ENCODE assay signal across 14 cellular contexts in the genomic region with DNA sequence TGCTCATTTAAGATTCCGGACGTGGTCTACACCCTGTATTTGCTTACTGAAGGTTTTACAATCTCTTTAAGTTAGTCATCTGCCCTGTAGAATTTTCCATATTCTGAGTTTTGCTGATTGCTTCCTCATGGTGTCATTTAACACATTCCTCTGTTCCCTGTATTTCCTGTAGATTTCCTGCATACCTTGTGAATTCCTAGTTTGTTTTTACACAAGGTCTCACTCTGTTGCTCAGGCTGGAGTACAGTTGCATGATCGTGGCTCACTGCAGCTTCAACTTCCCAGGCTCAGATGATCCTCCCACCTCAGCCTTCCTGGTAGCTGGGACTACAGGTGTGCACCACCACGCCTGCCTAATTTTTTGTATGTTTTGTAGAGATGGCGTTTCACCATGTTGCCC.
DNase-seq lines count a peak whose midpoint lies in the region; ATAC-seq and TF ChIP-seq lines count a peak whose summit lies in the region.
"Had no signal": no experiment of that assay in that cellular context is flagged by ENCODE, and none has a peak within 500 bp of the region (broad histone marks: within the 10 kb centered on the region; RNA-seq: fewer than 3 reads in every experiment).

No MANE protein-coding gene starts in this region.

- DNase-seq in Daoy (ENCODE audit: low read depth) (peak; percentile 46), RKO (ENCODE audit: low spot score) (peak; percentile 26), endothelial cell (ENCODE audit: low spot score) (no peak), HuH-7.5 (ENCODE audit: low spot score) (no peak), HPDE6-E6E7 (ENCODE audit: extremely low spot score) (no peak)
- DNase-seq: activated CD4-positive, alpha-beta T cell treated with anti-CD3 and anti-CD28 coated beads, Interleukin-2, amount 50 U/mL, for 1 hour; heart left ventricle; stimulated activated CD4-positive, alpha-beta T cell treated with anti-CD3 and anti-CD28 coated beads, Interleukin-4, amount 100 ng/mL, for 4 hours; stimulated activated naive CD8-positive, alpha-beta T cell treated with anti-CD3 and anti-CD28 coated beads, Interleukin-15, amount 100 ng/mL, for 72 hours had no signal

- H3K36me3 ChIP-seq in mesodermal cell (ENCODE audit: control insufficient read depth, insufficient read depth, low read length): peaks cover 22% of the 10 kb centered on the region
- H3K36me3 ChIP-seq: heart left ventricle had no signal

- H3K27me3 Mint-ChIP-seq in endothelial cell (ENCODE audit: unreplicated experiment): peaks cover 9% of the 10 kb centered on the region
- H3K27me3 Mint-ChIP-seq: progenitor cell of endocrine pancreas; stimulated activated naive CD8-positive, alpha-beta T cell treated with anti-CD3 and anti-CD28 coated beads, Interleukin-15, amount 100 ng/mL, for 72 hours had no signal

- no peaks in the 10 kb centered on the region for H3K9me3 Mint-ChIP-seq in endothelial cell (ENCODE audit: unreplicated experiment)
- H3K9me3 Mint-ChIP-seq: stimulated activated naive CD8-positive, alpha-beta T cell treated with anti-CD3 and anti-CD28 coated beads, Interleukin-15, amount 100 ng/mL, for 72 hours; T-helper 1 cell treated with Interleukin-12 subunit alpha and Interleukin-12 subunit beta and Interleukin-4 antibody, amounts not matched to agents 30 μg/mL and 1 μg/mL, for 36 hours had no signal

- 92 to 100% methylated on average over 1 to 4 of the region's 5 CpGs for WGBS in mesodermal cell (ENCODE audit: insufficient coverage in 2 of 2), 2 experiments

- no peak for TF ChIP-seq CTCF in endothelial cell (IDR thresholded peaks at IDR 0.05; ENCODE audit: unreplicated experiment)

- peaks cover 21% of the 10 kb centered on the region for H3K4me1 ChIP-seq in mesodermal cell (ENCODE audit: control insufficient read depth, insufficient read depth, low read length, poor library complexity, severe bottlenecking)

- peak overlapping the region; percentile 37 for H3K27ac ChIP-seq in mesodermal cell (ENCODE audit: low read depth, low read length, severe bottlenecking)
- H3K27ac ChIP-seq: heart left ventricle had no signal

- peak overlapping the region; percentile 14 for H3K4me3 Mint-ChIP-seq in endothelial cell (ENCODE audit: unreplicated experiment)
- H3K4me3 Mint-ChIP-seq: stimulated activated naive CD8-positive, alpha-beta T cell treated with anti-CD3 and anti-CD28 coated beads, Interleukin-15, amount 100 ng/mL, for 72 hours; T-helper 1 cell treated with Interleukin-12 subunit alpha and Interleukin-12 subunit beta and Interleukin-4 antibody, amounts not matched to agents 30 μg/mL and 1 μg/mL, for 36 hours had no signal

- peak overlapping the region; percentile 61 for H3K27ac Mint-ChIP-seq in endothelial cell (ENCODE audit: unreplicated experiment)
- H3K27ac Mint-ChIP-seq: progenitor cell of endocrine pancreas; stimulated activated naive CD8-positive, alpha-beta T cell treated with anti-CD3 and anti-CD28 coated beads, Interleukin-15, amount 100 ng/mL, for 72 hours; T-helper 1 cell treated with Interleukin-12 subunit alpha and Interleukin-12 subunit beta and Interleukin-4 antibody, amounts not matched to agents 30 μg/mL and 1 μg/mL, for 36 hours had no signal

- H3K4me1 Mint-ChIP-seq in endothelial cell (ENCODE audit: unreplicated experiment): peaks cover 57% of the 10 kb centered on the region

- ATAC-seq in HG03039 (IDR thresholded peaks at IDR 0.05; ENCODE audit: unreplicated experiment) (no peak), GM18868 (IDR thresholded peaks at IDR 0.05; ENCODE audit: unreplicated experiment) (no peak)
- ATAC-seq: heart left ventricle; stimulated activated naive CD8-positive, alpha-beta T cell treated with anti-CD3 and anti-CD28 coated beads, Interleukin-15, amount 100 ng/mL, for 72 hours had no signal

- peaks cover 11% of the 10 kb centered on the region for H3K9me3 ChIP-seq in mesodermal cell (ENCODE audit: control insufficient read depth, low read length)
- H3K9me3 ChIP-seq: heart left ventricle had no signal

- H3K4me3 ChIP-seq in mesodermal cell (ENCODE audit: extremely low read depth, insufficient read depth, low read length, poor library complexity, severe bottlenecking): no peak overlapping the region
- H3K4me3 ChIP-seq: heart left ventricle had no signal

- H3K36me3 Mint-ChIP-seq in endothelial cell (ENCODE audit: low read depth, unreplicated experiment): peaks cover 21% of the 10 kb centered on the region

Comparison
In these comparisons a context has a peak if more than half of its experiments do, and no peak if none do; other contexts are left out.
1. DNase-seq: peak in Daoy (single experiment) and RKO (single experiment); none in endothelial cell (single experiment), HuH-7.5 (single experiment) and HPDE6-E6E7 (single experiment).